In genomic region chr21:16650984-16651383, GRCh38 we compare ENCODE assay signal across 28 cellular contexts.
"Had no signal": no experiment of that assay in that cellular context is flagged by ENCODE, and none has a peak within 500 bp of the region (broad histone marks: within the 10 kb centered on the region; RNA-seq: fewer than 3 reads in every experiment).

No MANE protein-coding gene starts in this region.

- H3K36me3 Mint-ChIP-seq: stimulated activated effector memory CD8-positive, alpha-beta T cell treated with anti-CD3 and anti-CD28 coated beads, Interleukin-12 subunit alpha, Interleukin-12 subunit beta, amount 100 ng/mL, for 72 hours; stimulated activated memory B cell treated with anti-CD40 and anti-IgM and Interleukin-4, amounts not matched to agents 10 μg/mL and 1 μg/mL and 100 μg/mL, for 72 hours; stimulated activated naive B cell treated with anti-CD40 and anti-IgM and Interleukin-4, amounts not matched to agents 10 μg/mL and 1 μg/mL and 100 μg/mL, for 72 hours; type B pancreatic cell had no signal

- FAIRE-seq: urothelium cell line had no signal

- H3K4me1 ChIP-seq: suprapubic skin, testis, thyroid gland, tibial artery, tibial nerve, transverse colon, upper lobe of left lung, upper lobe of right lung, uterus had no signal

- H3K27ac ChIP-seq: stomach, suprapubic skin, testis, thoracic aorta, thyroid gland, tibial artery, tibial nerve, transverse colon, upper lobe of left lung, upper lobe of right lung, uterus, vagina had no signal

- DNase-seq: stimulated activated CD4-positive, alpha-beta T cell treated with anti-CD3 and anti-CD28 coated beads, Interleukin-2, amount 100 ng/mL, for 48 hours; stimulated activated CD4-positive, alpha-beta T cell treated with anti-CD3 and anti-CD28 coated beads, Interleukin-4, amount 100 ng/mL, for 1 hour; stimulated activated CD4-positive, alpha-beta T cell treated with anti-CD3 and anti-CD28 coated beads, Interleukin-4, amount 100 ng/mL, for 24 hours; stimulated activated CD4-positive, alpha-beta T cell treated with anti-CD3 and anti-CD28 coated beads, Interleukin-4, amount 100 ng/mL, for 4 hours; stimulated activated CD8-positive, alpha-beta memory T cell treated with anti-CD3 and anti-CD28 coated beads, Interleukin-4, amount 100 ng/mL, for 48 hours; stimulated activated naive B cell treated with anti-CD40 and anti-IgM and Interleukin-4, amounts not matched to agents 10 μg/mL and 1 μg/mL and 100 μg/mL, for 72 hours; stimulated activated naive CD4-positive, alpha-beta T cell; stimulated activated naive CD4-positive, alpha-beta T cell treated with Interleukin-2 at 50 U/mL for 16 hours; stimulated activated naive CD8-positive, alpha-beta T cell treated with anti-CD3 and anti-CD28 coated beads, Interleukin-15, amount 100 ng/mL, for 72 hours; stimulated activated naive CD8-positive, alpha-beta T cell treated with anti-CD3 and anti-CD28 coated beads, Interleukin-15, Interleukin-2, amounts not matched to agents 100 U/mL and 50 U/mL, for 24 hours; stomach; substantia nigra; testis; thyroid gland; tibial artery; transverse colon; upper lobe of left lung; upper lobe of right lung; uterus had no signal

- H3K9me3 Mint-ChIP-seq: stimulated activated naive CD8-positive, alpha-beta T cell treated with anti-CD3 and anti-CD28 coated beads, Interleukin-15, amount 100 ng/mL, for 72 hours; type B pancreatic cell had no signal

- H3K27ac Mint-ChIP-seq: stimulated activated effector memory CD8-positive, alpha-beta T cell treated with anti-CD3 and anti-CD28 coated beads, Interleukin-12 subunit alpha, Interleukin-12 subunit beta, amount 100 ng/mL, for 72 hours; stimulated activated memory B cell treated with anti-CD40 and anti-IgM and Interleukin-4, amounts not matched to agents 10 μg/mL and 1 μg/mL and 100 μg/mL, for 72 hours; stimulated activated naive B cell treated with anti-CD40 and anti-IgM and Interleukin-4, amounts not matched to agents 10 μg/mL and 1 μg/mL and 100 μg/mL, for 72 hours; stimulated activated naive CD8-positive, alpha-beta T cell treated with anti-CD3 and anti-CD28 coated beads, Interleukin-15, amount 100 ng/mL, for 72 hours; stimulated activated naive CD8-positive, alpha-beta T cell treated with anti-CD3 and anti-CD28 coated beads, Interleukin-15, Interleukin-2, amounts not matched to agents 100 ng/mL and 50 ng/mL, for 24 hours; type B pancreatic cell had no signal

- H3K27me3 ChIP-seq: stomach, suprapubic skin, testis, thyroid gland, tibial artery, tibial nerve, transverse colon, upper lobe of left lung, upper lobe of right lung, uterus, vagina had no signal

- H3K4me3 Mint-ChIP-seq: stimulated activated effector memory CD8-positive, alpha-beta T cell treated with anti-CD3 and anti-CD28 coated beads, Interleukin-12 subunit alpha, Interleukin-12 subunit beta, amount 100 ng/mL, for 72 hours; stimulated activated memory B cell treated with anti-CD40 and anti-IgM and Interleukin-4, amounts not matched to agents 10 μg/mL and 1 μg/mL and 100 μg/mL, for 72 hours; stimulated activated naive B cell treated with anti-CD40 and anti-IgM and Interleukin-4, amounts not matched to agents 10 μg/mL and 1 μg/mL and 100 μg/mL, for 72 hours; stimulated activated naive CD8-positive, alpha-beta T cell treated with anti-CD3 and anti-CD28 coated beads, Interleukin-15, amount 100 ng/mL, for 72 hours; stimulated activated naive CD8-positive, alpha-beta T cell treated with anti-CD3 and anti-CD28 coated beads, Interleukin-15, Interleukin-2, amounts not matched to agents 100 ng/mL and 50 ng/mL, for 24 hours; type B pancreatic cell had no signal

- H3K4me1 Mint-ChIP-seq: stimulated activated effector memory CD8-positive, alpha-beta T cell treated with anti-CD3 and anti-CD28 coated beads, Interleukin-12 subunit alpha, Interleukin-12 subunit beta, amount 100 ng/mL, for 72 hours; stimulated activated memory B cell treated with anti-CD40 and anti-IgM and Interleukin-4, amounts not matched to agents 10 μg/mL and 1 μg/mL and 100 μg/mL, for 72 hours; stimulated activated naive B cell treated with anti-CD40 and anti-IgM and Interleukin-4, amounts not matched to agents 10 μg/mL and 1 μg/mL and 100 μg/mL, for 72 hours; stimulated activated naive CD8-positive, alpha-beta T cell treated with anti-CD3 and anti-CD28 coated beads, Interleukin-15, amount 100 ng/mL, for 72 hours had no signal

- H3K27me3 Mint-ChIP-seq: stimulated activated memory B cell treated with anti-CD40 and anti-IgM and Interleukin-4, amounts not matched to agents 10 μg/mL and 1 μg/mL and 100 μg/mL, for 72 hours; stimulated activated naive B cell treated with anti-CD40 and anti-IgM and Interleukin-4, amounts not matched to agents 10 μg/mL and 1 μg/mL and 100 μg/mL, for 72 hours; stimulated activated naive CD8-positive, alpha-beta T cell treated with anti-CD3 and anti-CD28 coated beads, Interleukin-15, amount 100 ng/mL, for 72 hours; stimulated activated naive CD8-positive, alpha-beta T cell treated with anti-CD3 and anti-CD28 coated beads, Interleukin-15, Interleukin-2, amounts not matched to agents 100 ng/mL and 50 ng/mL, for 24 hours; type B pancreatic cell had no signal

- H3K9me3 ChIP-seq: stomach, suprapubic skin, testis, thoracic aorta, thyroid gland, tibial artery, tibial nerve, transverse colon, upper lobe of left lung, upper lobe of right lung, uterus, vagina had no signal

- H3K4me3 ChIP-seq: stomach, suprapubic skin, testis, thoracic aorta, thyroid gland, tibial artery, tibial nerve, transverse colon, upper lobe of left lung, upper lobe of right lung, uterus, vagina had no signal

- H3K36me3 ChIP-seq: stomach, suprapubic skin, thoracic aorta, thyroid gland, tibial artery, tibial nerve, transverse colon, upper lobe of left lung, upper lobe of right lung, uterus, vagina had no signal

- ATAC-seq: stimulated activated effector memory CD8-positive, alpha-beta T cell treated with anti-CD3 and anti-CD28 coated beads, Interleukin-12 subunit alpha, Interleukin-12 subunit beta, amount 100 ng/mL, for 72 hours; stimulated activated memory B cell treated with anti-CD40 and anti-IgM and Interleukin-4, amounts not matched to agents 10 μg/mL and 1 μg/mL and 100 μg/mL, for 72 hours; stimulated activated naive B cell treated with anti-CD40 and anti-IgM and Interleukin-4, amounts not matched to agents 10 μg/mL and 1 μg/mL and 100 μg/mL, for 72 hours; stimulated activated naive CD8-positive, alpha-beta T cell treated with anti-CD3 and anti-CD28 coated beads, Interleukin-15, amount 100 ng/mL, for 72 hours; stimulated activated naive CD8-positive, alpha-beta T cell treated with anti-CD3 and anti-CD28 coated beads, Interleukin-15, Interleukin-2, amounts not matched to agents 100 U/mL and 50 U/mL, for 24 hours; upper lobe of right lung had no signal
